11 cellular contexts compared by ENCODE assay signal in genomic region chr6:109081516-109081915, GRCh38.
"Had no signal": no experiment of that assay in that cellular context is flagged by ENCODE, and none has a peak within 500 bp of the region (broad histone marks: within the 10 kb centered on the region; RNA-seq: fewer than 3 reads in every experiment).

No MANE protein-coding gene starts in this region.

- DNase-seq: activated B cell treated with CpG ODN at 0.5 μM for 24 hours; activated CD4-positive, alpha-beta T cell treated with anti-CD3 and anti-CD28 coated beads, Interleukin-2, amount 10 ng/mL, durations not matched to agents 7 days and 5 days; activated naive CD4-positive, alpha-beta T cell treated with anti-CD3 and anti-CD28 coated beads, Interleukin-2, amount 10 ng/mL, durations not matched to agents 7 days and 5 days; activated T-cell treated with anti-CD3 and anti-CD28 coated beads for 4 hours; body of pancreas; cerebellar nuclear complex; nephron progenitor cell; SK-N-SH; small intestine; thyroid gland had no signal

- H3K36me3 ChIP-seq: adrenal gland, thyroid gland had no signal

- H3K27ac ChIP-seq: adrenal gland, body of pancreas, thyroid gland had no signal

- H3K4me3 ChIP-seq: adrenal gland, body of pancreas, thyroid gland had no signal

- H3K27me3 ChIP-seq: adrenal gland, body of pancreas, thyroid gland had no signal

- H3K9me3 ChIP-seq: adrenal gland, body of pancreas, SK-N-SH, thyroid gland had no signal

- H3K4me1 ChIP-seq: body of pancreas had no signal
